24 cellular contexts compared by ENCODE assay signal in genomic region chr4:106618920-106619319, GRCh38.
DNase-seq lines count a peak whose midpoint lies in the region; TF ChIP-seq lines count a peak whose summit lies in the region.
"Had no signal": no experiment of that assay in that cellular context is flagged by ENCODE, and none has a peak within 500 bp of the region (broad histone marks: within the 10 kb centered on the region; RNA-seq: fewer than 3 reads in every experiment).

No MANE protein-coding gene starts in this region.

- H3K27me3 Mint-ChIP-seq in H9 (ENCODE audit: low read depth) (no peaks in the 10 kb centered on the region), chondrocyte (ENCODE audit: low read depth) (peaks cover 8% of the 10 kb centered on the region)
- H3K27me3 Mint-ChIP-seq: activated CD4-positive, alpha-beta T cell treated with anti-CD3 and anti-CD28 coated beads, Interleukin-2, amount 10 ng/mL, durations not matched to agents 7 days and 5 days; CD8-positive, alpha-beta memory T cell had no signal

- no peak overlapping the region for H4K8ac ChIP-seq in H9 (replicated peaks; ENCODE audit: insufficient read length, low read depth, low read length)

- H2AFZ ChIP-seq in H9 (ENCODE audit: low read length), result no peak overlapping the region

- H3K9ac ChIP-seq in H9 (ENCODE audit: extremely low read depth, insufficient read length, low read length), result no peak overlapping the region

- no peaks in the 10 kb centered on the region for H3K79me1 ChIP-seq in H9 (ENCODE audit: insufficient read depth, low read depth, low read length, poor library complexity, severe bottlenecking)

- H2BK120ac ChIP-seq in H9 (ENCODE audit: low read depth, low read length, poor library complexity, severe bottlenecking), result no peak overlapping the region

- H3K9me3 Mint-ChIP-seq in H9 (no peaks in the 10 kb centered on the region), chondrocyte (ENCODE audit: low read depth) (no peaks in the 10 kb centered on the region)
- H3K9me3 Mint-ChIP-seq: activated CD4-positive, alpha-beta T cell treated with anti-CD3 and anti-CD28 coated beads, Interleukin-2, amount 10 ng/mL, durations not matched to agents 7 days and 5 days; activated naive CD4-positive, alpha-beta T cell treated with anti-CD3 and anti-CD28 coated beads, Interleukin-2, amount 50 U/mL, for 72 hours had no signal

- no peak overlapping the region for H3K4me3 ChIP-seq in right atrium auricular region
- H3K4me3 ChIP-seq: MG63, pancreas, SK-N-MC had no signal

- H3K9me3 ChIP-seq in H9 (ENCODE audit: control insufficient read depth, low read depth, low read length) (no peaks in the 10 kb centered on the region), right atrium auricular region (no peaks in the 10 kb centered on the region)
- H3K9me3 ChIP-seq: MG63, pancreas had no signal

- no peaks in the 10 kb centered on the region for H3K36me3 ChIP-seq in right atrium auricular region
- H3K36me3 ChIP-seq: MG63, pancreas had no signal

- no peak overlapping the region for H3K4ac ChIP-seq in H9 (ENCODE audit: low read depth, low read length)

- H3K27ac Mint-ChIP-seq in H9 (no peak overlapping the region), chondrocyte (ENCODE audit: unreplicated experiment) (no peak overlapping the region)
- H3K27ac Mint-ChIP-seq: activated CD4-positive, alpha-beta T cell treated with anti-CD3 and anti-CD28 coated beads, Interleukin-2, amount 10 ng/mL, durations not matched to agents 7 days and 5 days; activated naive CD4-positive, alpha-beta T cell treated with anti-CD3 and anti-CD28 coated beads, Interleukin-2, amount 50 U/mL, for 72 hours; CD8-positive, alpha-beta memory T cell; natural killer cell had no signal

- H2BK12ac ChIP-seq in H9 (ENCODE audit: insufficient read length, low read depth, low read length), result no peak overlapping the region

- no peak overlapping the region for H3K18ac ChIP-seq in H9 (ENCODE audit: insufficient read length, low read depth, low read length)

- H3K4me3 Mint-ChIP-seq in H9, result no peak overlapping the region
- no peak overlapping the region for H3K4me3 Mint-ChIP-seq in chondrocyte (ENCODE audit: unreplicated experiment)
- H3K4me3 Mint-ChIP-seq: activated CD4-positive, alpha-beta T cell treated with anti-CD3 and anti-CD28 coated beads, Interleukin-2, amount 10 ng/mL, durations not matched to agents 7 days and 5 days; CD8-positive, alpha-beta memory T cell; natural killer cell had no signal

- no peak overlapping the region for H3K4me2 ChIP-seq in H9 (ENCODE audit: insufficient read depth, insufficient read length, low read length)

- H3K27me3 ChIP-seq in H9 (ENCODE audit: insufficient read depth, low read length), result no peaks in the 10 kb centered on the region
- H3K27me3 ChIP-seq in right atrium auricular region, result no peaks in the 10 kb centered on the region
- H3K27me3 ChIP-seq: MG63, pancreas had no signal

- no peak overlapping the region for H3K14ac ChIP-seq in H9 (ENCODE audit: insufficient read depth, low read length)

- no peak overlapping the region for H2BK20ac ChIP-seq in H9 (ENCODE audit: low read depth, low read length, poor library complexity, severe bottlenecking)

- H3K4me1 ChIP-seq in H9 (ENCODE audit: insufficient read depth, low read length), result no peaks in the 10 kb centered on the region; the same call in 1 of the 2 replicates
- H3K4me1 ChIP-seq in right atrium auricular region, result no peaks in the 10 kb centered on the region
- H3K4me1 ChIP-seq: pancreas had no signal

- H3K79me2 ChIP-seq in H9 (ENCODE audit: insufficient read depth, low read length), result no peaks in the 10 kb centered on the region

- no peaks in the 10 kb centered on the region for H4K20me1 ChIP-seq in H9 (ENCODE audit: control insufficient read depth, insufficient read depth, insufficient read length)

- TF ChIP-seq CTCF in H9 (conservative IDR thresholded peaks at IDR 0.05) (peak; percentile 60), chondrocyte (IDR thresholded peaks at IDR 0.05) (peak; percentile 14), GM10266 (IDR thresholded peaks at IDR 0.05; ENCODE audit: control insufficient read depth, insufficient read depth, low read depth, missing control alignments) (no peak), right atrium auricular region (IDR thresholded peaks at IDR 0.05) (no peak)

- no peak overlapping the region for H4K91ac ChIP-seq in H9 (ENCODE audit: insufficient read length, low read depth, low read length)

- H3T11ph ChIP-seq in H9 (ENCODE audit: low read length), result no peak overlapping the region

- no peak overlapping the region for H4K5ac ChIP-seq in H9 (ENCODE audit: insufficient read length, low read depth, low read length)

- no CpG with 5 or more reads among the region's 2 CpGs for WGBS in H9 (ENCODE audit: extremely low coverage, insufficient read length, low lambda C conversion rate)

- H2BK15ac ChIP-seq in H9 (ENCODE audit: low read depth, low read length), result no peak overlapping the region

- H3K23ac ChIP-seq in H9 (ENCODE audit: insufficient read length, low read depth, low read length), result no peak overlapping the region

- no peaks in the 10 kb centered on the region for H3K23me2 ChIP-seq in H9 (ENCODE audit: insufficient read length, low read depth, low read length, poor library complexity, severe bottlenecking)

- no peaks in the 10 kb centered on the region for H3K36me3 Mint-ChIP-seq in H9 (ENCODE audit: insufficient read depth in 1 of 3, low read depth in 3 of 3)
- H3K36me3 Mint-ChIP-seq in chondrocyte (ENCODE audit: low read depth), result no peaks in the 10 kb centered on the region
- H3K36me3 Mint-ChIP-seq: activated naive CD4-positive, alpha-beta T cell treated with anti-CD3 and anti-CD28 coated beads, Interleukin-2, amount 50 U/mL, for 72 hours; CD8-positive, alpha-beta memory T cell; natural killer cell had no signal

- DNase-seq in H9 (no peak), HuH-7 (ENCODE audit: low spot score) (peak; percentile 4), chondrocyte (ENCODE audit: low spot score) (no peak), iPS-NIHi7 (ENCODE audit: extremely low spot score) (peak; percentile 18), NOMO-1 (lab: John Stamatoyannopoulos, UW; ENCODE audit: unreplicated experiment in 2 of 2) (no peak), GM10266 (ENCODE audit: extremely low spot score) (no peak), NCI-H2107 treated with DMSO at 0.1 percent for 48 hours (lab: John Stamatoyannopoulos, UW; ENCODE audit: unreplicated experiment) (no peak), right atrium auricular region (ENCODE audit: low spot score) (no peak)
- DNase-seq: activated CD4-positive, alpha-beta T cell treated with anti-CD3 and anti-CD28 coated beads, Interleukin-2, amount 10 ng/mL, durations not matched to agents 7 days and 5 days; CD8-positive, alpha-beta memory T cell; cerebellar nuclear complex; DMS79; effector CD4-positive, alpha-beta T cell; IMR-90; left colon; MG63; natural killer cell; NCI-H1694; pancreas; right cardiac atrium; trophoblast cell had no signal

- H3K4me1 Mint-ChIP-seq in H9, result 0 out of 4 replicates have a peak, but pooled peaks cover 0 to 2% of the 10 kb centered on the region in 2 experiments
- peaks cover 21% of the 10 kb centered on the region for H3K4me1 Mint-ChIP-seq in chondrocyte (ENCODE audit: low read depth)
- H3K4me1 Mint-ChIP-seq: activated CD4-positive, alpha-beta T cell treated with anti-CD3 and anti-CD28 coated beads, Interleukin-2, amount 10 ng/mL, durations not matched to agents 7 days and 5 days; CD8-positive, alpha-beta memory T cell; natural killer cell had no signal

- no peak overlapping the region for H2AK5ac ChIP-seq in H9 (ENCODE audit: insufficient read length, low read length)

- H2BK5ac ChIP-seq in H9 (ENCODE audit: insufficient read length, low read length), result no peak overlapping the region

- H3K56ac ChIP-seq in H9 (ENCODE audit: insufficient read length, low read depth, low read length), result no peak overlapping the region

- no peak overlapping the region for H3K27ac ChIP-seq in H9 (ENCODE audit: insufficient read length, low read depth, low read length)
- H3K27ac ChIP-seq in right atrium auricular region, result no peak overlapping the region
- H3K27ac ChIP-seq: pancreas, SK-N-MC, VCaP had no signal

Comparison
In these comparisons a context has a peak if more than half of its experiments do, and no peak if none do; other contexts are left out.
1. DNase-seq: peak in HuH-7 (single experiment) and iPS-NIHi7 (single experiment); none in H9 (single experiment), chondrocyte (single experiment), NOMO-1 (0 of 2), GM10266 (single experiment), NCI-H2107 treated with DMSO at 0.1 percent for 48 hours (single experiment) and right atrium auricular region (single experiment).
2. CTCF ChIP-seq: peak in H9 (single experiment) and chondrocyte (single experiment); none in GM10266 (single experiment) and right atrium auricular region (0 of 2).